10 cellular contexts compared by ENCODE assay signal in the genomic region with DNA sequence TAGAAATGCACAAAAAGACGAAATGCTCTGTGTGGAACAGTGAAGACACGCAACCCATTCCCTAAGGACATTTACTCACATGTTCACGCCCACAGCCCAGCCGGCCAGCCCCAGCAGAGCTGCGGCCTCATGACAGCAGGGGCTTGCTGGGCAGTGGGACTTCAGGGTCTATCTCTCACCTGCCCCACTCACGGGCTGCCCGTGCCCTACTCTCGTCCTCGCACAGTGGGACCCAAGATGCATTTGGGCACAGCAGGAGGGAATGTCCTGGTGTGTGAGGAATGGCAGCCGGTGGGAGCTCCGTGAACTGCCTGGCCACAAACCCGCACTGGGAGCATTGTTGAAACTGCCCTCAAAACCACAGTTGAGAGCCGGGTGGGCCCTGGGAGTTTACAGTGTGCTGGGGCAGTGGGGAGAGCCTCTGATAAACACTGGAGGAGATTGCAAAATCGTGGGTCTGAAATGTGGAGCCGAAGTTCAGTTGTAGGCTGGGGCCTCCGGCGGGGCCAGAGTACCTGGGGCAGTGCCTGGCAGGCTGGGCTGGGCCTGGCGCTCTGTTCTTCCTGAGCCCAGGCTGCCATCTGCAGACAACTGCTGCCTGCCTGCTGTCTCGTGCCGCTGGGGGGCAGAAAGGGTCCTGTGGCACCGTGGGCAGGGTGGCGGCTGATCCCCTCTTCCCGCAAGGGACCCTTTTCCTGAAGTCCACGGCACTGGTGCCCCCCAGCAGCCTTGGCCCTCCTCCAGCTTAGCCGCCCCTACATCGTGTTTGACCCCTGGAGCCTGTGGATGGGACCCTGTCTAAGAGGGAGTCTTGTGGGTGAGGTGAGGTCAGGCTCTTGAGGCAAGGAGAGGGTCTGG. TPM values are rescaled to one million over a fixed set of nuclear protein-coding genes. Genes with fewer than 3 reads are reported as not detected.
DNase-seq lines count a peak whose midpoint lies in the region; ATAC-seq and TF ChIP-seq lines count a peak whose summit lies in the region.
"Had no signal": no experiment of that assay in that cellular context is flagged by ENCODE, and none has a peak within 500 bp of the region (broad histone marks: within the 10 kb centered on the region; RNA-seq: fewer than 3 reads in every experiment).

No MANE protein-coding gene starts in this region.

- H3K18ac ChIP-seq in H9 (ENCODE audit: insufficient read length, low read depth, low read length), result no peak overlapping the region

- no peak overlapping the region for H4K5ac ChIP-seq in H9 (ENCODE audit: insufficient read length, low read depth, low read length)

- peaks cover 22 to 29% of the 10 kb centered on the region in 2 experiments for H3K4me1 Mint-ChIP-seq in H9

- H2AK5ac ChIP-seq in H9 (ENCODE audit: insufficient read length, low read length), result no peak overlapping the region

- TF ChIP-seq CTCF in H9 (conservative IDR thresholded peaks at IDR 0.05) (no peak), fibroblast of pulmonary artery (IDR thresholded peaks at IDR 0.05; ENCODE audit: low read length, missing control alignments) (no peak)

- H3K4me2 ChIP-seq in H9 (ENCODE audit: insufficient read depth, insufficient read length, low read length), result no peak overlapping the region

- H3K27ac Mint-ChIP-seq in H9, result peak overlapping the region in 2 of 3 experiments; percentile 49 to 63; a peak in 1 of 7 replicates
- H3K27ac Mint-ChIP-seq: activated T-cell treated with anti-CD3 and anti-CD28 coated beads, Interleukin-2, amount 50 U/mL, for 24 hours had no signal

- no peak overlapping the region for H2BK12ac ChIP-seq in H9 (ENCODE audit: insufficient read length, low read depth, low read length)

- H3K4ac ChIP-seq in H9 (ENCODE audit: low read depth, low read length), result no peak overlapping the region

- H4K8ac ChIP-seq in H9 (replicated peaks; ENCODE audit: insufficient read length, low read depth, low read length), result no peak overlapping the region

- no peak for DNase-seq in H9
- peak; percentile 32 for DNase-seq in SK-MEL-5 (ENCODE audit: low read depth, low spot score)
- DNase-seq in fibroblast of pulmonary artery (ENCODE audit: low read depth), result peak; percentile 74
- DNase-seq in GM19238 (ENCODE audit: insufficient read length, low spot score), result no peak
- DNase-seq: KG1 had no signal

- H3K9ac ChIP-seq in H9 (ENCODE audit: extremely low read depth, insufficient read length, low read length) (no peak overlapping the region), rectal smooth muscle tissue (ENCODE audit: low read length) (no peak overlapping the region)

- peaks cover 16% of the 10 kb centered on the region for H3K27me3 Mint-ChIP-seq in H9 (ENCODE audit: low read depth)

- H4K20me1 ChIP-seq in H9 (ENCODE audit: control insufficient read depth, insufficient read depth, insufficient read length), result no peaks in the 10 kb centered on the region

- no peak overlapping the region for H3K56ac ChIP-seq in H9 (ENCODE audit: insufficient read length, low read depth, low read length)

- no peak overlapping the region for H3K27ac ChIP-seq in H9 (ENCODE audit: insufficient read length, low read depth, low read length)
- H3K27ac ChIP-seq in rectal smooth muscle tissue (ENCODE audit: low read depth, low read length), result peak overlapping the region; percentile 63

- H3K79me1 ChIP-seq in H9 (ENCODE audit: insufficient read depth, low read depth, low read length, poor library complexity, severe bottlenecking), result no peaks in the 10 kb centered on the region

- H3K14ac ChIP-seq in H9 (ENCODE audit: insufficient read depth, low read length), result no peak overlapping the region

- no peaks in the 10 kb centered on the region for H3K79me2 ChIP-seq in H9 (ENCODE audit: insufficient read depth, low read length)

- H2BK5ac ChIP-seq in H9 (ENCODE audit: insufficient read length, low read length), result no peak overlapping the region

- H3K4me3 Mint-ChIP-seq in H9, result no peak overlapping the region; a peak in 2 of 5 replicates
- H3K4me3 Mint-ChIP-seq: activated T-cell treated with anti-CD3 and anti-CD28 coated beads, Interleukin-2, amount 50 U/mL, for 24 hours had no signal

- H3K9me3 Mint-ChIP-seq in H9, result peaks cover 0 to 3% of the 10 kb centered on the region in 2 experiments; a peak in 1 of 5 replicates
- H3K9me3 Mint-ChIP-seq: activated T-cell treated with anti-CD3 and anti-CD28 coated beads, Interleukin-2, amount 50 U/mL, for 24 hours had no signal

- H3K23ac ChIP-seq in H9 (ENCODE audit: insufficient read length, low read depth, low read length), result no peak overlapping the region

- H2BK120ac ChIP-seq in H9 (ENCODE audit: low read depth, low read length, poor library complexity, severe bottlenecking), result no peak overlapping the region

- no peaks in the 10 kb centered on the region for H3K9me3 ChIP-seq in H9 (ENCODE audit: control insufficient read depth, low read depth, low read length)

- H3K4me1 ChIP-seq in H9 (ENCODE audit: insufficient read depth, low read length), result no peaks in the 10 kb centered on the region
- H3K4me1 ChIP-seq in rectal smooth muscle tissue (ENCODE audit: control insufficient read depth, insufficient read depth, low read length), result peaks cover 23% of the 10 kb centered on the region

- no peak overlapping the region for H2AFZ ChIP-seq in H9 (ENCODE audit: low read length)

- H2BK15ac ChIP-seq in H9 (ENCODE audit: low read depth, low read length), result no peak overlapping the region

- H3K4me3 ChIP-seq in fibroblast of pulmonary artery (replicated peaks; ENCODE audit: low read depth, low read length) (no peak overlapping the region), rectal smooth muscle tissue (ENCODE audit: low read length) (no peak overlapping the region)

- ATAC-seq in GM21447 (IDR thresholded peaks at IDR 0.05; ENCODE audit: unreplicated experiment), result no peak
- no peak for ATAC-seq in GM21515 (IDR thresholded peaks at IDR 0.05; ENCODE audit: unreplicated experiment)
- no peak for ATAC-seq in GM19455 (IDR thresholded peaks at IDR 0.05; ENCODE audit: unreplicated experiment)

- H3K36me3 Mint-ChIP-seq in H9 (ENCODE audit: insufficient read depth in 1 of 3, low read depth in 3 of 3), result no peaks in the 10 kb centered on the region; a peak in 2 of 7 replicates

- no peaks in the 10 kb centered on the region for H3K36me3 ChIP-seq in rectal smooth muscle tissue (ENCODE audit: control insufficient read depth, insufficient read depth, low read length)

- in situ Hi-C loops in SK-MEL-5 (cut with HindIII; ENCODE audit: low pct_unique_long_range_greater_than_20kb, low sequenced_read_pairs), result no loop called here

- no peak overlapping the region for H2BK20ac ChIP-seq in H9 (ENCODE audit: low read depth, low read length, poor library complexity, severe bottlenecking)

- no peak overlapping the region for H3T11ph ChIP-seq in H9 (ENCODE audit: low read length)

- no peaks in the 10 kb centered on the region for H3K23me2 ChIP-seq in H9 (ENCODE audit: insufficient read length, low read depth, low read length, poor library complexity, severe bottlenecking)

- no peak overlapping the region for H4K91ac ChIP-seq in H9 (ENCODE audit: insufficient read length, low read depth, low read length)

- no CpG with 5 or more reads among the region's 26 CpGs for WGBS in H9 (ENCODE audit: extremely low coverage, insufficient read length, low lambda C conversion rate)

- no peaks in the 10 kb centered on the region for H3K27me3 ChIP-seq in H9 (ENCODE audit: insufficient read depth, low read length)
- no peaks in the 10 kb centered on the region for H3K27me3 ChIP-seq in rectal smooth muscle tissue (ENCODE audit: control insufficient read depth, insufficient read depth, low read length)

RNA-seq across cellular contexts. Expression of a gene that starts 20.7 kb away (rescaled TPM):
- total RNA-seq in H9 (2021), result 32.1 and 34.8 TPM in 2 replicates
- total RNA-seq in SK-MEL-5 (2014; rRNA removed; shearing (Covaris generic)), result 14.3 and 15.8 TPM in 2 replicates
- 31.9 and 34.3 TPM in 2 replicates for polyA plus RNA-seq in SK-MEL-5 (2015; cell fraction: cytosol; rRNA removed)
- 148 and 205 TPM in 2 replicates for polyA plus RNA-seq in SK-MEL-5 (2015; cell fraction: nucleus; rRNA removed)

Comparison
In these comparisons a context has a peak if more than half of its experiments do, and no peak if none do; other contexts are left out.
1. DNase-seq: peak in SK-MEL-5 (single experiment) and fibroblast of pulmonary artery (single experiment); none in H9 (single experiment) and GM19238 (single experiment).